ENCODE assay signal across 1 cellular context in genomic region chr3:98732239-98733054, GRCh38.
TF ChIP-seq lines count a peak whose summit lies in the region.

No MANE protein-coding gene starts in this region.

TF ChIP-seq in HepG2, 621 proteins besides CTCF, POLR2A, EP300 and RAD21 (continued from another document and continues in another):
- no peak for TF ChIP-seq PBX3 (CRISPR knock-in tag; IDR thresholded peaks at IDR 0.05; ENCODE audit: borderline replicate concordance)
- no peak for TF ChIP-seq KDM6A (CRISPR knock-in tag; IDR thresholded peaks at IDR 0.05; ENCODE audit: low read depth)
- TF ChIP-seq ZFP36 (IDR thresholded peaks at IDR 0.05; ENCODE audit: borderline replicate concordance, low read depth, low read length, partially characterized antibody) = no peak
- no peak for TF ChIP-seq ZFAT (CRISPR knock-in tag; conservative IDR thresholded peaks at IDR 0.05)
- peak; percentile 53 for TF ChIP-seq BCL6 (CRISPR knock-in tag; IDR thresholded peaks at IDR 0.05)
- TF ChIP-seq ZBTB46 (CRISPR knock-in tag; IDR thresholded peaks at IDR 0.05; ENCODE audit: borderline replicate concordance) = no peak
- TF ChIP-seq CBX5 (CRISPR knock-in tag; IDR thresholded peaks at IDR 0.05; ENCODE audit: borderline replicate concordance) = peak; percentile 22; the same call in 1 of the 2 replicates
- TF ChIP-seq SETDB1 (CRISPR knock-in tag; IDR thresholded peaks at IDR 0.05; ENCODE audit: borderline replicate concordance) = no peak
- no peak for TF ChIP-seq ETV6 (CRISPR knock-in tag; conservative IDR thresholded peaks at IDR 0.05)
- no peak for TF ChIP-seq E2F5 (CRISPR knock-in tag; conservative IDR thresholded peaks at IDR 0.05)
- TF ChIP-seq ZNF343 (CRISPR knock-in tag; IDR thresholded peaks at IDR 0.05) = no peak
- TF ChIP-seq CHD2 (IDR thresholded peaks at IDR 0.05; ENCODE audit: low read depth, low read length) = 0 out of 2 replicates have a peak, but pooled peaks have one; percentile 3
- no peak for TF ChIP-seq ZBTB40 (IDR thresholded peaks at IDR 0.05)
- peak; percentile 42; the same call in 1 of the 2 replicates for TF ChIP-seq ZBTB40 (CRISPR knock-in tag; IDR thresholded peaks at IDR 0.05)
- TF ChIP-seq CEBPB (IDR thresholded peaks at IDR 0.05; ENCODE audit: borderline replicate concordance, low read depth, low read length) = no peak
- no peak for TF ChIP-seq TCF12 (IDR thresholded peaks at IDR 0.05)
- TF ChIP-seq TCF12 (CRISPR knock-in tag; IDR thresholded peaks at IDR 0.05) = no peak
- TF ChIP-seq ZNF224 (CRISPR knock-in tag; IDR thresholded peaks at IDR 0.05) = no peak
- TF ChIP-seq ATF7-NPFF (CRISPR knock-in tag; IDR thresholded peaks at IDR 0.05; ENCODE audit: low read depth) = 0 out of 2 replicates have a peak, but pooled peaks have one; percentile 43
- TF ChIP-seq ZSCAN29 (CRISPR knock-in tag; conservative IDR thresholded peaks at IDR 0.05) = 0 out of 2 replicates have a peak, but pooled peaks have one; percentile 9
- TF ChIP-seq, protein P1, sequence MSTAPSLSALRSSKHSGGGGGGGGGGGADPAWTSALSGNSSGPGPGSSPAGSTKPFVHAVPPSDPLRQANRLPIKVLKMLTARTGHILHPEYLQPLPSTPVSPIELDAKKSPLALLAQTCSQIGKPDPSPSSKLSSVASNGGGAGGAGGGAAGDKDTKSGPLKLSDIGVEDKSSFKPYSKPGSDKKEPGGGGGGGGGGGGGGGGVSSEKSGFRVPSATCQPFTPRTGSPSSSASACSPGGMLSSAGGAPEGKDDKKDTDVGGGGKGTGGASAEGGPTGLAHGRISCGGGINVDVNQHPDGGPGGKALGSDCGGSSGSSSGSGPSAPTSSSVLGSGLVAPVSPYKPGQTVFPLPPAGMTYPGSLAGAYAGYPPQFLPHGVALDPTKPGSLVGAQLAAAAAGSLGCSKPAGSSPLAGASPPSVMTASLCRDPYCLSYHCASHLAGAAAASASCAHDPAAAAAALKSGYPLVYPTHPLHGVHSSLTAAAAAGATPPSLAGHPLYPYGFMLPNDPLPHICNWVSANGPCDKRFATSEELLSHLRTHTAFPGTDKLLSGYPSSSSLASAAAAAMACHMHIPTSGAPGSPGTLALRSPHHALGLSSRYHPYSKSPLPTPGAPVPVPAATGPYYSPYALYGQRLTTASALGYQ (CRISPR knock-in tag; IDR thresholded peaks at IDR 0.05) = no peak
- TF ChIP-seq TFDP2 (CRISPR knock-in tag; IDR thresholded peaks at IDR 0.05) = no peak; the same call in 1 of the 2 replicates
- no peak for TF ChIP-seq RBAK (CRISPR knock-in tag; IDR thresholded peaks at IDR 0.05)
- TF ChIP-seq ZC3H13 (CRISPR knock-in tag; IDR thresholded peaks at IDR 0.05) = no peak
- no peak for TF ChIP-seq GTF3A (CRISPR knock-in tag; conservative IDR thresholded peaks at IDR 0.05)
- 0 out of 2 replicates have a peak, but pooled peaks have one; percentile 14 for TF ChIP-seq SIX1 (CRISPR knock-in tag; IDR thresholded peaks at IDR 0.05; ENCODE audit: borderline replicate concordance)
- no peak; the same call in 1 of the 2 replicates for TF ChIP-seq ESRRA (CRISPR knock-in tag; IDR thresholded peaks at IDR 0.05; ENCODE audit: low read depth)
- TF ChIP-seq, protein P2, sequence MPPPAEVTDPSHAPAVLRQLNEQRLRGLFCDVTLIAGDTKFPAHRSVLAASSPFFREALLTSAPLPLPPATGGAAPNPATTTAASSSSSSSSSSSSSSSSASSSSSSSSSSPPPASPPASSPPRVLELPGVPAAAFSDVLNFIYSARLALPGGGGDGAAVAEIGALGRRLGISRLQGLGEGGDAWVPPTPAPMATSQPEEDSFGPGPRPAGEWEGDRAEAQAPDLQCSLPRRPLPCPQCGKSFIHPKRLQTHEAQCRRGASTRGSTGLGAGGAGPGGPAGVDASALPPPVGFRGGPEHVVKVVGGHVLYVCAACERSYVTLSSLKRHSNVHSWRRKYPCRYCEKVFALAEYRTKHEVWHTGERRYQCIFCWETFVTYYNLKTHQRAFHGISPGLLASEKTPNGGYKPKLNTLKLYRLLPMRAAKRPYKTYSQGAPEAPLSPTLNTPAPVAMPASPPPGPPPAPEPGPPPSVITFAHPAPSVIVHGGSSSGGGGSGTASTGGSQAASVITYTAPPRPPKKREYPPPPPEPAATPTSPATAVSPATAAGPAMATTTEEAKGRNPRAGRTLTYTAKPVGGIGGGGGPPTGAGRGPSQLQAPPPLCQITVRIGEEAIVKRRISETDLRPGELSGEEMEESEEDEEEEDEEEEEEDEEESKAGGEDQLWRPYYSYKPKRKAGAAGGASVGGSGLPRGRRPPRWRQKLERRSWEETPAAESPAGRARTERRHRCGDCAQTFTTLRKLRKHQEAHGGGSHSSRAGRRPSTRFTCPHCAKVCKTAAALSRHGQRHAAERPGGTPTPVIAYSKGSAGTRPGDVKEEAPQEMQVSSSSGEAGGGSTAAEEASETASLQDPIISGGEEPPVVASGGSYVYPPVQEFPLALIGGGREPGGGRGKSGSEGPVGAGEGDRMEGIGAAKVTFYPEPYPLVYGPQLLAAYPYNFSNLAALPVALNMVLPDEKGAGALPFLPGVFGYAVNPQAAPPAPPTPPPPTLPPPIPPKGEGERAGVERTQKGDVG (CRISPR knock-in tag; IDR thresholded peaks at IDR 0.05; ENCODE audit: borderline replicate concordance) = no peak
- no peak for TF ChIP-seq CHCHD3 (CRISPR knock-in tag; IDR thresholded peaks at IDR 0.05)
- TF ChIP-seq CSRNP1 (CRISPR knock-in tag; IDR thresholded peaks at IDR 0.05) = no peak; the same call in 1 of the 2 replicates
- no peak for TF ChIP-seq KLF9 (CRISPR knock-in tag; IDR thresholded peaks at IDR 0.05; ENCODE audit: low read depth)
- TF ChIP-seq ZNF629 (CRISPR knock-in tag; conservative IDR thresholded peaks at IDR 0.05) = no peak
- TF ChIP-seq, protein P3, sequence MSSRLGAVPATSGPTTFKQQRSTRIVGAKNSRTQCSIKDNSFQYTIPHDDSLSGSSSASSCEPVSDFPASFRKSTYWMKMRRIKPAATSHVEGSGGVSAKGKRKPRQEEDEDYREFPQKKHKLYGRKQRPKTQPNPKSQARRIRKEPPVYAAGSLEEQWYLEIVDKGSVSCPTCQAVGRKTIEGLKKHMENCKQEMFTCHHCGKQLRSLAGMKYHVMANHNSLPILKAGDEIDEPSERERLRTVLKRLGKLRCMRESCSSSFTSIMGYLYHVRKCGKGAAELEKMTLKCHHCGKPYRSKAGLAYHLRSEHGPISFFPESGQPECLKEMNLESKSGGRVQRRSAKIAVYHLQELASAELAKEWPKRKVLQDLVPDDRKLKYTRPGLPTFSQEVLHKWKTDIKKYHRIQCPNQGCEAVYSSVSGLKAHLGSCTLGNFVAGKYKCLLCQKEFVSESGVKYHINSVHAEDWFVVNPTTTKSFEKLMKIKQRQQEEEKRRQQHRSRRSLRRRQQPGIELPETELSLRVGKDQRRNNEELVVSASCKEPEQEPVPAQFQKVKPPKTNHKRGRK (CRISPR knock-in tag; IDR thresholded peaks at IDR 0.05) = no peak
- no peak for TF ChIP-seq FIP1L1 (IDR thresholded peaks at IDR 0.05; ENCODE audit: borderline replicate concordance, insufficient read depth, low read depth, low read length)
- peak; percentile 57; the same call in 1 of the 2 replicates for TF ChIP-seq ZNF441 (CRISPR knock-in tag; IDR thresholded peaks at IDR 0.05; ENCODE audit: borderline replicate concordance)
- no peak for TF ChIP-seq MLLT10 (CRISPR knock-in tag; IDR thresholded peaks at IDR 0.05)
